Comparison of ENCODE assay signal across 19 cellular contexts in genomic region chr4:185711764-185712163, GRCh38.
DNase-seq lines count a peak whose midpoint lies in the region; ATAC-seq and TF ChIP-seq lines count a peak whose summit lies in the region.
"Had no signal": no experiment of that assay in that cellular context is flagged by ENCODE, and none has a peak within 500 bp of the region (broad histone marks: within the 10 kb centered on the region; RNA-seq: fewer than 3 reads in every experiment).

No MANE protein-coding gene starts in this region.

- H3K27ac ChIP-seq in body of pancreas, result peak overlapping the region; percentile 25 to 80 (median 52)

- DNase-seq in HPDE6-E6E7 (ENCODE audit: extremely low spot score) (peak; percentile 16), body of pancreas (no peak), glutamatergic neuron (no peak), skeletal muscle cell (ENCODE audit: low read depth) (peak; percentile 48), NCI-H748 treated with DMSO at 0.1 percent for 48 hours (lab: John Stamatoyannopoulos, UW) (no peak), HUDEP-2 (lab: John Stamatoyannopoulos, UW; ENCODE audit: unreplicated experiment in 76 of 76) (no peak)
- DNase-seq: AML-193; caudate nucleus; COR-L47; effector CD4-positive, alpha-beta T cell; KG1; midbrain; NCI-H1092; NCI-H2081; NCI-H510A treated with DMSO at 0.1 percent for 48 hours; SW 1271 had no signal

- TF ChIP-seq CTCF in body of pancreas (IDR thresholded peaks at IDR 0.05) (no peak), glutamatergic neuron (IDR thresholded peaks at IDR 0.05; ENCODE audit: partially characterized antibody, unreplicated experiment) (no peak)

- H3K4me1 Mint-ChIP-seq in glutamatergic neuron (ENCODE audit: low read depth, unreplicated experiment), result peaks cover 21% of the 10 kb centered on the region
- H3K4me1 Mint-ChIP-seq: activated naive CD4-positive, alpha-beta T cell treated with anti-CD3 and anti-CD28 coated beads, Interleukin-2, amount 50 U/mL, for 24 hours had no signal

- H3K27ac Mint-ChIP-seq in glutamatergic neuron (ENCODE audit: unreplicated experiment), result peak overlapping the region; percentile 34
- H3K27ac Mint-ChIP-seq: activated naive CD4-positive, alpha-beta T cell treated with anti-CD3 and anti-CD28 coated beads, Interleukin-2, amount 50 U/mL, for 24 hours had no signal

- H3K4me1 ChIP-seq in body of pancreas, result peaks cover 74% of the 10 kb centered on the region

- H3K36me3 Mint-ChIP-seq in glutamatergic neuron (ENCODE audit: unreplicated experiment), result peaks cover 14% of the 10 kb centered on the region
- H3K36me3 Mint-ChIP-seq: activated naive CD4-positive, alpha-beta T cell treated with anti-CD3 and anti-CD28 coated beads, Interleukin-2, amount 50 U/mL, for 24 hours had no signal

- TF ChIP-seq POLR2A in body of pancreas (IDR thresholded peaks at IDR 0.05), result no peak

- intact Hi-C loops in body of pancreas (cut with DNase I), result loop anchor here (10.0 kb wide), 1 partner anchor 53 kb away; no protein-coding TSS in a partner anchor

- ATAC-seq in body of pancreas (peak; percentile 15), GM21825 (IDR thresholded peaks at IDR 0.05; ENCODE audit: unreplicated experiment) (no peak)
- ATAC-seq: Right ventricle myocardium inferior had no signal

- no peaks in the 10 kb centered on the region for H3K36me3 ChIP-seq in body of pancreas (replicated peaks in 1 of 2; ENCODE audit: insufficient read depth in 1 of 2, low read depth in 2 of 2)

- no peaks in the 10 kb centered on the region for H3K9me3 ChIP-seq in body of pancreas

- H3K4me3 ChIP-seq in body of pancreas (no peak overlapping the region), skeletal muscle cell (ENCODE audit: low read depth, low read length) (no peak overlapping the region)

- H3K4me3 Mint-ChIP-seq in glutamatergic neuron (ENCODE audit: unreplicated experiment), result no peak overlapping the region
- H3K4me3 Mint-ChIP-seq: activated naive CD4-positive, alpha-beta T cell treated with anti-CD3 and anti-CD28 coated beads, Interleukin-2, amount 50 U/mL, for 24 hours had no signal

- no peaks in the 10 kb centered on the region for H3K27me3 ChIP-seq in body of pancreas

- WGBS in body of pancreas, 2 donors, result 85 to 87% methylated on average over 4 to 5 of the region's 5 CpGs

- peaks cover 10% of the 10 kb centered on the region for H3K27me3 Mint-ChIP-seq in glutamatergic neuron (ENCODE audit: unreplicated experiment)

- peaks cover 3% of the 10 kb centered on the region for H3K9me3 Mint-ChIP-seq in glutamatergic neuron (ENCODE audit: unreplicated experiment)
- H3K9me3 Mint-ChIP-seq: activated naive CD4-positive, alpha-beta T cell treated with anti-CD3 and anti-CD28 coated beads, Interleukin-2, amount 50 U/mL, for 24 hours had no signal

Comparison
In these comparisons a context has a peak if more than half of its experiments do, and no peak if none do; other contexts are left out.
1. DNase-seq: peak in HPDE6-E6E7 (single experiment) and skeletal muscle cell (single experiment); none in body of pancreas (0 of 4), glutamatergic neuron (single experiment), NCI-H748 treated with DMSO at 0.1 percent for 48 hours (single experiment) and HUDEP-2 (0 of 76).